Comparison of ENCODE assay signal across 15 cellular contexts in genomic region chr21:46255166-46255565, GRCh38. TPM values are rescaled to one million over a fixed set of nuclear protein-coding genes. Genes with fewer than 3 reads are reported as not detected.
DNase-seq lines count a peak whose midpoint lies in the region; ATAC-seq and TF ChIP-seq lines count a peak whose summit lies in the region.
"Had no signal": no experiment of that assay in that cellular context is flagged by ENCODE, and none has a peak within 500 bp of the region (broad histone marks: within the 10 kb centered on the region; RNA-seq: fewer than 3 reads in every experiment).

No MANE protein-coding gene starts in this region.

- H3K4me1 Mint-ChIP-seq in MCF 10A (ENCODE audit: insufficient read depth, unreplicated experiment) (peaks cover 11% of the 10 kb centered on the region), activated B cell treated with CpG ODN at 0.5 μM for 24 hours (peaks cover 42% of the 10 kb centered on the region), chondrocyte (ENCODE audit: low read depth) (peaks cover 4% of the 10 kb centered on the region), progenitor cell of endocrine pancreas (ENCODE audit: low read depth) (no peaks in the 10 kb centered on the region)
- H3K4me1 Mint-ChIP-seq: H9 had no signal

- H3K4me3 Mint-ChIP-seq in MCF 10A (ENCODE audit: unreplicated experiment) = no peak overlapping the region
- H3K4me3 Mint-ChIP-seq in activated B cell treated with CpG ODN at 0.5 μM for 24 hours = no peak overlapping the region
- no peak overlapping the region for H3K4me3 Mint-ChIP-seq in chondrocyte (ENCODE audit: unreplicated experiment)
- no peak overlapping the region for H3K4me3 Mint-ChIP-seq in progenitor cell of endocrine pancreas (ENCODE audit: low read depth)
- H3K4me3 Mint-ChIP-seq: H9 had no signal

- H3K9me3 ChIP-seq in breast epithelium = no peaks in the 10 kb centered on the region
- H3K9me3 ChIP-seq: esophagus muscularis mucosa had no signal

- no peak overlapping the region for H3K27ac ChIP-seq in breast epithelium
- H3K27ac ChIP-seq: esophagus muscularis mucosa had no signal

- H3K27me3 ChIP-seq in breast epithelium = no peaks in the 10 kb centered on the region
- H3K27me3 ChIP-seq: esophagus muscularis mucosa had no signal

- H3K9me3 Mint-ChIP-seq in MCF 10A (ENCODE audit: unreplicated experiment) (no peaks in the 10 kb centered on the region), activated B cell treated with CpG ODN at 0.5 μM for 24 hours (no peaks in the 10 kb centered on the region), chondrocyte (ENCODE audit: low read depth) (no peaks in the 10 kb centered on the region), progenitor cell of endocrine pancreas (ENCODE audit: low read depth) (no peaks in the 10 kb centered on the region)
- H3K9me3 Mint-ChIP-seq: H9 had no signal

- H3K36me3 ChIP-seq in breast epithelium = peaks cover 20% of the 10 kb centered on the region

- TF ChIP-seq CTCF in MCF 10A (IDR thresholded peaks at IDR 0.05; ENCODE audit: unreplicated experiment) (no peak), breast epithelium (IDR thresholded peaks at IDR 0.05) (no peak), activated B cell treated with CpG ODN at 0.5 μM for 24 hours (IDR thresholded peaks at IDR 0.05) (no peak), chondrocyte (IDR thresholded peaks at IDR 0.05) (no peak), progenitor cell of endocrine pancreas (IDR thresholded peaks at IDR 0.05; ENCODE audit: unreplicated experiment) (no peak)

- DNase-seq in MCF 10A (ENCODE audit: unreplicated experiment) (no peak), breast epithelium (ENCODE audit: low spot score in 2 of 2) (no peak), activated B cell treated with CpG ODN at 0.5 μM for 24 hours (no peak), chondrocyte (ENCODE audit: low spot score) (no peak), progenitor cell of endocrine pancreas (ENCODE audit: low spot score, unreplicated experiment) (no peak), DMS153 treated with DMSO at 0.1 percent for 48 hours (lab: John Stamatoyannopoulos, UW; ENCODE audit: unreplicated experiment) (no peak), mucosa of gallbladder (ENCODE audit: low spot score) (no peak)
- DNase-seq: Calu3; H9; NCI-H2029 treated with DMSO at 0.1 percent for 48 hours; NCI-H510A treated with DMSO at 0.1 percent for 48 hours; stimulated activated CD4-positive, alpha-beta T cell treated with anti-CD3 and anti-CD28 coated beads, Interleukin-2, amount 100 ng/mL, for 48 hours; SW 1271 had no signal

- ATAC-seq in activated B cell treated with CpG ODN at 0.5 μM for 24 hours (ENCODE audit: low read depth) (no peak), HG03135 (IDR thresholded peaks at IDR 0.05; ENCODE audit: unreplicated experiment) (no peak)

- TF ChIP-seq POLR2A in breast epithelium (IDR thresholded peaks at IDR 0.05) = no peak

- no TSS peak for BruUV-seq in MCF 10A (replicated peaks; lab: Mats Ljungman, UMichigan)

- H3K27ac Mint-ChIP-seq in MCF 10A (ENCODE audit: low read depth, unreplicated experiment) (peak overlapping the region; percentile 59), activated B cell treated with CpG ODN at 0.5 μM for 24 hours (peak overlapping the region; percentile 85), chondrocyte (ENCODE audit: unreplicated experiment) (peak overlapping the region; percentile 51), progenitor cell of endocrine pancreas (peak overlapping the region; percentile 85)

- intact Hi-C loops in MCF 10A (cut with micrococcal nuclease) = no loop called here
- intact Hi-C loops in breast epithelium (cut with DNase I; ENCODE audit: low total_unique reads) = no loop called here
- intact Hi-C loops in activated B cell treated with CpG ODN at 0.5 μM for 24 hours (cut with micrococcal nuclease) = loop anchor here (2.0 to 10.0 kb wide), 2 partner anchors 32 to 110 kb away; partner anchors contain the start of gene YBEY

- no peak overlapping the region for H3K4me3 ChIP-seq in breast epithelium
- H3K4me3 ChIP-seq: esophagus muscularis mucosa had no signal

- no peaks in the 10 kb centered on the region for H3K4me1 ChIP-seq in breast epithelium

- H3K27me3 Mint-ChIP-seq in MCF 10A (ENCODE audit: insufficient read depth, unreplicated experiment) (no peaks in the 10 kb centered on the region), activated B cell treated with CpG ODN at 0.5 μM for 24 hours (no peaks in the 10 kb centered on the region), chondrocyte (ENCODE audit: low read depth) (no peaks in the 10 kb centered on the region), progenitor cell of endocrine pancreas (no peaks in the 10 kb centered on the region)

- CTCF ChIA-PET in MCF 10A (lab: Yijun Ruan, JAX) (interaction anchor here (1.0 kb wide), 1 partner anchor 152 kb away, joined by 3 read pairs; no protein-coding TSS in a partner anchor), activated B cell treated with CpG ODN at 0.5 μM for 24 hours (lab: Charles Lee) (no interaction called here)

- POLR2A ChIA-PET in MCF 10A (lab: Yijun Ruan, JAX) = interaction anchor here (1.0 kb wide), 1 partner anchor 26 kb away, joined by 3 read pairs; no protein-coding TSS in a partner anchor
- POLR2A ChIA-PET in activated B cell treated with CpG ODN at 0.5 μM for 24 hours (lab: Charles Lee) = no interaction called here

- H3K36me3 Mint-ChIP-seq in MCF 10A (ENCODE audit: insufficient read depth, unreplicated experiment) (peaks cover 100% of the 10 kb centered on the region), activated B cell treated with CpG ODN at 0.5 μM for 24 hours (ENCODE audit: low read depth) (peaks cover 85% of the 10 kb centered on the region), chondrocyte (ENCODE audit: low read depth) (peaks cover 48% of the 10 kb centered on the region), progenitor cell of endocrine pancreas (ENCODE audit: insufficient read depth) (peaks cover 30% of the 10 kb centered on the region)

RNA-seq across cellular contexts. Expression of gene LSS, which starts 26.6 kb away (rescaled TPM):
- 45.5 and 47.5 TPM in 2 replicates for total RNA-seq in MCF 10A (2022)
- total RNA-seq in breast epithelium = 100 to 1,000 TPM in 1 of 3 donors, 10 to 100 TPM in 2; 41.4 to 144 (median 56.4) TPM
- 76.3 and 99.0 TPM in 2 replicates for total RNA-seq in activated B cell treated with CpG ODN at 0.5 μM for 24 hours
- 93.2 to 110 TPM (median 107 TPM) in 3 replicates for total RNA-seq in chondrocyte
- total RNA-seq in progenitor cell of endocrine pancreas = 145 and 147 TPM in 2 replicates
- total RNA-seq in mucosa of gallbladder = 125 TPM

RNA-seq across cellular contexts. Expression of gene MCM3AP, which starts 30.2 kb away (rescaled TPM):
- 118 and 128 TPM in 2 replicates for total RNA-seq in MCF 10A (2022)
- 10 to 100 TPM; 91.5 to 100.0 (median 99.2) TPM for total RNA-seq in breast epithelium
- total RNA-seq in activated B cell treated with CpG ODN at 0.5 μM for 24 hours = 136 and 147 TPM in 2 replicates
- total RNA-seq in chondrocyte = 86.4 to 106 TPM (median 87.2 TPM) in 3 replicates
- 131 and 136 TPM in 2 replicates for total RNA-seq in progenitor cell of endocrine pancreas
- 107 TPM for total RNA-seq in mucosa of gallbladder

RNA-seq across cellular contexts. Expression of gene YBEY, which starts 31.0 kb away (rescaled TPM):
- total RNA-seq in MCF 10A (2022) (26.7 and 29.9 TPM in 2 replicates), breast epithelium (10 to 100 TPM; 15.4 to 22.8 (median 17.3) TPM), activated B cell treated with CpG ODN at 0.5 μM for 24 hours (11.8 and 13.7 TPM in 2 replicates), chondrocyte (10.6 to 16.0 TPM (median 13.1 TPM) in 3 replicates), progenitor cell of endocrine pancreas (20.9 and 21.9 TPM in 2 replicates), mucosa of gallbladder (8.9 TPM)
